Comparison of ENCODE assay signal across 16 cellular contexts in the genomic region with DNA sequence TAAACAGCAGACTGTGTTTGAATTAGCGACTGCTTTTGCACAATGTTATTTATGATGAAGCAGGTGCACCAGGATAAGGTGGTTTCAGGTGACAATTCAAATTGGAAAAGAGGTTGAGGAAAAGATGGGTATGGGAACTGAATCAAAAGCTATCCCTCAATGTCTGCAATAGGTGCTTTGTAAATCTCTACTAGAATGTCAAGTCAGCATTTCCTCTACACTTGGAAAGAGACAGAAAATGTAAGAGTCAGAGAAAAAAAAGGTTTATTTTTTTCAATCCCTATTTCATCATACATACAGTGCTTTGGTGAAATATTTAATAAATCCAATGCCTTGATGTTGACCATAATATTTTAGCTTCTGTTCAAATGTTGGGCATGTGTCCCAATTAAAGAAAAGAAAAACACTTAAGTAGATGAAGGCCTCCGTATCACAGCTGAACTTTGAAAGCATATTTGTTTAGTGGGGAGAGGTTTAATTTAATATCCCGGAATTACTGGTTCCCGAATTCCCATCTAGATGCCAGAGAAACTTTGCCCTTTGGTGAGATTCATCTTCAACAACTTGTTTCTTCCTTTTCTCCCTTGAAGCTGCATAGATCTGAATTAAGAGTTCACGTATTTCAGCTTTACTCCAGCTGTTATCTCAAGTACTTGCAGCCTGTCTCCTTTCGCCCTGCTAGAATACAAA. TPM values are rescaled to one million over a fixed set of nuclear protein-coding genes. Genes with fewer than 3 reads are reported as not detected.
A peak's percentile ranks its signal among the peaks of the same experiment; 100 is the strongest.
DNase-seq lines count a peak whose midpoint lies in the region; ATAC-seq and TF ChIP-seq lines count a peak whose summit lies in the region.
"Had no signal": no experiment of that assay in that cellular context is flagged by ENCODE, and none has a peak within 500 bp of the region (broad histone marks: within the 10 kb centered on the region; RNA-seq: fewer than 3 reads in every experiment).

No MANE protein-coding gene starts in this region.

- intact Hi-C loops in posterior cingulate gyrus (cut with DNase I) (loop anchor here (5.0 to 10.0 kb wide), 3 partner anchors 39 to 801 kb away; no protein-coding TSS in a partner anchor), gastrocnemius medialis (cut with DNase I; ENCODE audit: low total_unique reads) (loop anchor here (2.0 kb wide), 1 partner anchor 803 kb away; no protein-coding TSS in a partner anchor)

- peaks cover 49% of the 10 kb centered on the region for H3K4me1 Mint-ChIP-seq in memory B cell

- H3K4me1 ChIP-seq in gastrocnemius medialis = peaks cover 3 to 17% of the 10 kb centered on the region in 2 donors
- H3K4me1 ChIP-seq: thyroid gland had no signal

- H3K4me3 Mint-ChIP-seq in memory B cell = no peak overlapping the region
- H3K4me3 Mint-ChIP-seq: immature natural killer cell had no signal

- H3K9ac ChIP-seq in SK-N-MC (ENCODE audit: insufficient read length) = peak overlapping the region; percentile 48

- no peaks in the 10 kb centered on the region for H3K27me3 ChIP-seq in gastrocnemius medialis
- H3K27me3 ChIP-seq: thyroid gland had no signal

- DNase-seq in GM13977 (ENCODE audit: low spot score) (no peak), NCI-H2029 treated with DMSO at 0.1 percent for 48 hours (lab: John Stamatoyannopoulos, UW) (peak; percentile 85), SK-N-MC (ENCODE audit: low read depth, low spot score) (no peak), memory B cell (ENCODE audit: low spot score in 2 of 2) (no peak), posterior cingulate gyrus (no peak), gastrocnemius medialis (no peak)
- DNase-seq in activated CD8-positive, alpha-beta memory T cell treated with anti-CD3 and anti-CD28 coated beads for 24 hours = no peak
- no peak for DNase-seq in effector CD4-positive, alpha-beta T cell
- DNase-seq: activated CD4-positive, alpha-beta T cell treated with anti-CD3 and anti-CD28 coated beads, Interleukin-2, amount 50 U/mL, for 48 hours; aorta; DMS 273 treated with DMSO at 0.1 percent for 48 hours; effector memory CD4-positive, alpha-beta T cell; immature natural killer cell; T1000; thyroid gland had no signal

- no peaks in the 10 kb centered on the region for H3K27me3 Mint-ChIP-seq in memory B cell

- TF ChIP-seq CTCF in GM13977 (IDR thresholded peaks at IDR 0.05; ENCODE audit: extremely low read depth, insufficient read depth, missing control alignments) = peak; percentile 1
- no peak for TF ChIP-seq CTCF in gastrocnemius medialis (IDR thresholded peaks at IDR 0.05 in 4 of 5, conservative IDR thresholded peaks at IDR 0.05 in 1 of 5)

- H3K27ac ChIP-seq in SK-N-MC (peak overlapping the region; percentile 81), gastrocnemius medialis (no peak overlapping the region)
- H3K27ac ChIP-seq: thyroid gland had no signal

- H3K9me3 ChIP-seq in SK-N-MC (ENCODE audit: low read depth, low read length) (no peaks in the 10 kb centered on the region), gastrocnemius medialis (no peaks in the 10 kb centered on the region)
- H3K9me3 ChIP-seq: thyroid gland had no signal

- H3K4me3 ChIP-seq in SK-N-MC (peak overlapping the region; percentile 48), gastrocnemius medialis (no peak overlapping the region)
- H3K4me3 ChIP-seq: thyroid gland had no signal

- H3K36me3 Mint-ChIP-seq in memory B cell = peaks cover 11% of the 10 kb centered on the region
- H3K36me3 Mint-ChIP-seq: immature natural killer cell had no signal

- TF ChIP-seq POLR2A in gastrocnemius medialis (IDR thresholded peaks at IDR 0.05) = no peak

- H3K36me3 ChIP-seq in SK-N-MC (ENCODE audit: insufficient read depth, low read length) (0 out of 2 replicates have a peak, but pooled peaks cover 3% of the 10 kb centered on the region), gastrocnemius medialis (no peaks in the 10 kb centered on the region)
- H3K36me3 ChIP-seq: thyroid gland had no signal

- ATAC-seq in memory B cell (ENCODE audit: low read depth) (no peak), gastrocnemius medialis (no peak)

- no peaks in the 10 kb centered on the region for H3K9me3 Mint-ChIP-seq in memory B cell
- H3K9me3 Mint-ChIP-seq: activated T-helper 2 cell treated with anti-CD3 and anti-CD28 coated beads, Interferon-gamma antibody, Interleukin-2, Interleukin-4, amounts not matched to agents 10 μg/mL and 5 μg/mL and 100 μg/mL, durations not matched to agents 14 hours and 24 hours and 36 hours; immature natural killer cell had no signal

- in situ Hi-C loops in GM13977 (cut with MboI; ENCODE audit: low pct_unique_long_range_greater_than_20kb, low sequenced_read_pairs, unreplicated experiment) = loop anchor here (10.0 kb wide), 1 partner anchor 379 kb away; no protein-coding TSS in a partner anchor
- in situ Hi-C loops in gastrocnemius medialis (cut with MboI; ENCODE audit: low sequenced_read_pairs in 4 of 4) = loop anchor here (5.0 to 25.0 kb wide), 5 partner anchors 369 to 821 kb away; no protein-coding TSS in a partner anchor

- peak overlapping the region; percentile 76 for H3K27ac Mint-ChIP-seq in memory B cell
- H3K27ac Mint-ChIP-seq: activated T-helper 2 cell treated with anti-CD3 and anti-CD28 coated beads, Interferon-gamma antibody, Interleukin-2, Interleukin-4, amounts not matched to agents 10 μg/mL and 5 μg/mL and 100 μg/mL, durations not matched to agents 14 hours and 24 hours and 36 hours had no signal

RNA-seq across cellular contexts. Expression of a gene that starts 5.9 kb away (rescaled TPM):
- total RNA-seq in gastrocnemius medialis = 1 to 10 TPM; 1.9 to 6.0 (median 5.2) TPM
